10 cellular contexts compared by ENCODE assay signal in genomic region chr4:70714061-70714468, GRCh38. TPM values are rescaled to one million over a fixed set of nuclear protein-coding genes. Genes with fewer than 3 reads are reported as not detected.
DNase-seq lines count a peak whose midpoint lies in the region; ATAC-seq and TF ChIP-seq lines count a peak whose summit lies in the region.
"Had no signal": no experiment of that assay in that cellular context is flagged by ENCODE, and none has a peak within 500 bp of the region (broad histone marks: within the 10 kb centered on the region; RNA-seq: fewer than 3 reads in every experiment).

No MANE protein-coding gene starts in this region.

- H3K9me3 Mint-ChIP-seq in H9: no peaks in the 10 kb centered on the region

- H2AFZ ChIP-seq in SU-DHL-6 (ENCODE audit: low read depth, low read length, severe bottlenecking) (no peak overlapping the region), H9 (ENCODE audit: low read length) (no peak overlapping the region)

- no peak overlapping the region for H2BK5ac ChIP-seq in H9 (ENCODE audit: insufficient read length, low read length)

- H3K4me3 ChIP-seq in SU-DHL-6 (ENCODE audit: insufficient read depth, low read length, poor library complexity, severe bottlenecking) (no peak overlapping the region), WERI-Rb-1 (ENCODE audit: low read depth, low read length) (no peak overlapping the region)

- H3K27me3 ChIP-seq in SU-DHL-6 (ENCODE audit: low read length) (no peaks in the 10 kb centered on the region), H9 (ENCODE audit: insufficient read depth, low read length) (no peaks in the 10 kb centered on the region), WERI-Rb-1 (ENCODE audit: insufficient read depth, low read depth, severe bottlenecking) (no peaks in the 10 kb centered on the region)

- DNase-seq in renal cortical epithelial cell (ENCODE audit: low read depth) (peak; percentile 81), H9 (no peak), UCSD-AML1 (lab: John Stamatoyannopoulos, UW; ENCODE audit: unreplicated experiment) (no peak), WERI-Rb-1 (no peak)
- no peak for DNase-seq in activated CD4-positive, alpha-beta T cell treated with anti-CD3 and anti-CD28 coated beads for 1 hour

- H3K79me1 ChIP-seq in H9 (ENCODE audit: insufficient read depth, low read depth, low read length, poor library complexity, severe bottlenecking): no peaks in the 10 kb centered on the region

- no peaks in the 10 kb centered on the region for H3K23me2 ChIP-seq in H9 (ENCODE audit: insufficient read length, low read depth, low read length, poor library complexity, severe bottlenecking)

- ATAC-seq in GM19324 (IDR thresholded peaks at IDR 0.05; ENCODE audit: low FRiP score, unreplicated experiment): peak; percentile 31
- peak; percentile 31 for ATAC-seq in HG02884 (IDR thresholded peaks at IDR 0.05; ENCODE audit: unreplicated experiment)

- no peak overlapping the region for H3K56ac ChIP-seq in H9 (ENCODE audit: insufficient read length, low read depth, low read length)

- TF ChIP-seq CTCF in SU-DHL-6 (IDR thresholded peaks at IDR 0.05; ENCODE audit: insufficient read depth, low read length, poor library complexity, severe bottlenecking) (no peak), H9 (conservative IDR thresholded peaks at IDR 0.05) (no peak), WERI-Rb-1 (IDR thresholded peaks at IDR 0.05; ENCODE audit: low read depth, low read length) (no peak)

- no peak overlapping the region for H3K23ac ChIP-seq in H9 (ENCODE audit: insufficient read length, low read depth, low read length)

- H3K27ac ChIP-seq in SU-DHL-6 (ENCODE audit: low read depth, low read length): no peak overlapping the region
- H3K27ac ChIP-seq in H9 (ENCODE audit: insufficient read length, low read depth, low read length): no peak overlapping the region
- no peak overlapping the region for H3K27ac ChIP-seq in WERI-Rb-1

- no peak overlapping the region for H3K9ac ChIP-seq in SU-DHL-6 (ENCODE audit: low read length)
- H3K9ac ChIP-seq in H9 (ENCODE audit: extremely low read depth, insufficient read length, low read length): no peak overlapping the region

- 0 out of 7 replicates have a peak overlapping the region, but pooled peaks of 1 of the 3 experiments have one; percentile 1 for H3K27ac Mint-ChIP-seq in H9

- no peak overlapping the region for H4K8ac ChIP-seq in H9 (replicated peaks; ENCODE audit: insufficient read length, low read depth, low read length)

- H3K9me3 ChIP-seq in SU-DHL-6 (ENCODE audit: insufficient read depth, low read length) (no peaks in the 10 kb centered on the region), H9 (ENCODE audit: control insufficient read depth, low read depth, low read length) (no peaks in the 10 kb centered on the region), WERI-Rb-1 (ENCODE audit: severe bottlenecking) (no peaks in the 10 kb centered on the region)

- no peak overlapping the region for H3T11ph ChIP-seq in H9 (ENCODE audit: low read length)

- peaks cover 6% of the 10 kb centered on the region; the same call in 1 of the 2 replicates for H3K79me2 ChIP-seq in SU-DHL-6 (ENCODE audit: insufficient read depth, low read length)
- H3K79me2 ChIP-seq in H9 (ENCODE audit: insufficient read depth, low read length): no peaks in the 10 kb centered on the region; the same call in 1 of the 2 replicates

- peak overlapping the region; percentile 39 for H3K4me2 ChIP-seq in SU-DHL-6 (ENCODE audit: low read depth, low read length, poor library complexity, severe bottlenecking)
- H3K4me2 ChIP-seq in H9 (ENCODE audit: insufficient read depth, insufficient read length, low read length): no peak overlapping the region

- no peaks in the 10 kb centered on the region for H3K9me2 ChIP-seq in SU-DHL-6 (replicated peaks; ENCODE audit: insufficient read depth, low read length)

- H2BK15ac ChIP-seq in H9 (ENCODE audit: low read depth, low read length): no peak overlapping the region

- peaks cover 34 to 39% of the 10 kb centered on the region in 2 experiments for H3K4me1 Mint-ChIP-seq in H9

- H3F3A ChIP-seq in SU-DHL-6 (ENCODE audit: insufficient read depth): no peaks in the 10 kb centered on the region

- no peak overlapping the region for H3K4ac ChIP-seq in H9 (ENCODE audit: low read depth, low read length)

- H4K20me1 ChIP-seq in SU-DHL-6 (ENCODE audit: low read depth, low read length) (no peaks in the 10 kb centered on the region), H9 (ENCODE audit: control insufficient read depth, insufficient read depth, insufficient read length) (no peaks in the 10 kb centered on the region)

- no peak overlapping the region for H4K91ac ChIP-seq in H9 (ENCODE audit: insufficient read length, low read depth, low read length)

- no peaks in the 10 kb centered on the region; a peak in 1 of 7 replicates for H3K36me3 Mint-ChIP-seq in H9 (ENCODE audit: insufficient read depth in 1 of 3, low read depth in 3 of 3)

- no peak overlapping the region for H2AK5ac ChIP-seq in H9 (ENCODE audit: insufficient read length, low read length)

- no peak overlapping the region for H2BK12ac ChIP-seq in H9 (ENCODE audit: insufficient read length, low read depth, low read length)

- H3K27me3 Mint-ChIP-seq in H9 (ENCODE audit: low read depth): no peaks in the 10 kb centered on the region

- H3K4me1 ChIP-seq in H9 (ENCODE audit: insufficient read depth, low read length): no peaks in the 10 kb centered on the region; the same call in 1 of the 2 replicates

- no peak overlapping the region for H3K18ac ChIP-seq in H9 (ENCODE audit: insufficient read length, low read depth, low read length)

- H3K36me3 ChIP-seq in SU-DHL-6 (ENCODE audit: low read length): no peaks in the 10 kb centered on the region
- no peaks in the 10 kb centered on the region for H3K36me3 ChIP-seq in WERI-Rb-1

- WGBS in H9 (ENCODE audit: extremely low coverage, insufficient read length, low lambda C conversion rate): no CpG with 5 or more reads among the region's 3 CpGs

- H3K4me3 Mint-ChIP-seq in H9: no peak overlapping the region

- H4K5ac ChIP-seq in H9 (ENCODE audit: insufficient read length, low read depth, low read length): no peak overlapping the region

- H2BK20ac ChIP-seq in H9 (ENCODE audit: low read depth, low read length, poor library complexity, severe bottlenecking): no peak overlapping the region

- H2BK120ac ChIP-seq in H9 (ENCODE audit: low read depth, low read length, poor library complexity, severe bottlenecking): no peak overlapping the region

- no peak overlapping the region for H3K14ac ChIP-seq in H9 (ENCODE audit: insufficient read depth, low read length)

RNA-seq across cellular contexts. Expression of gene RUFY3, which starts 7.7 kb away (rescaled TPM):
- total RNA-seq in renal cortical epithelial cell (37.9 and 74.9 TPM in 2 replicates), H9 (2021) (41.7 and 48.0 TPM in 2 replicates)

RNA-seq across cellular contexts. Expression of gene UTP3, which starts 25.7 kb away (rescaled TPM):
- total RNA-seq in renal cortical epithelial cell: 15.1 and 47.4 TPM in 2 replicates
- 49.3 and 51.9 TPM in 2 replicates for total RNA-seq in H9 (2021)

RNA-seq across cellular contexts. Expression of gene JCHAIN, which starts 47.8 kb away (rescaled TPM):
- total RNA-seq in renal cortical epithelial cell (0.30 TPM in 1 of 2 replicates, not detected in the other), H9 (2021) (not detected in 2 replicates)
- total RNA-seq: glomerular endothelial cell, NCI-H460 had no signal
